11 cellular contexts compared by ENCODE assay signal in genomic region chr17:2063306-2064146, GRCh38. TPM values are rescaled to one million over a fixed set of nuclear protein-coding genes. Genes with fewer than 3 reads are reported as not detected.
DNase-seq lines count a peak whose midpoint lies in the region; ATAC-seq and TF ChIP-seq lines count a peak whose summit lies in the region.
"Had no signal": no experiment of that assay in that cellular context is flagged by ENCODE, and none has a peak within 500 bp of the region (broad histone marks: within the 10 kb centered on the region; RNA-seq: fewer than 3 reads in every experiment).

No MANE protein-coding gene starts in this region.

- peak overlapping the region; percentile 21 for H3K4me3 Mint-ChIP-seq in activated naive CD8-positive, alpha-beta T cell
- no peak overlapping the region for H3K4me3 Mint-ChIP-seq in activated naive CD8-positive, alpha-beta T cell treated with anti-CD3 and anti-CD28 coated beads for 36 hours

- H3K4me3 ChIP-seq in coronary artery: no peak overlapping the region
- no peak overlapping the region for H3K4me3 ChIP-seq in mesendoderm (ENCODE audit: low read length)
- H3K4me3 ChIP-seq in urinary bladder (ENCODE audit: low read depth, low read length): no peak overlapping the region

- H4K5ac ChIP-seq in mesendoderm (ENCODE audit: low read length): no peak overlapping the region

- no peak for ATAC-seq in GM19467 (IDR thresholded peaks at IDR 0.05; ENCODE audit: unreplicated experiment)
- ATAC-seq: HCT116 had no signal

- H3K79me1 ChIP-seq in mesendoderm (ENCODE audit: low read length): no peaks in the 10 kb centered on the region

- DNase-seq in activated naive CD8-positive, alpha-beta T cell treated with anti-CD3 and anti-CD28 coated beads for 36 hours: no peak
- DNase-seq in coronary artery (ENCODE audit: low spot score) (no peak), mesendoderm (peak; percentile 70), Kasumi-1 (lab: John Stamatoyannopoulos, UW) (no peak), GF-D8 (lab: John Stamatoyannopoulos, UW) (no peak)
- DNase-seq: activated effector memory CD4-positive, alpha-beta T cell treated with anti-CD3 and anti-CD28 coated beads, Interleukin-2, amount 50 U/mL, for 16 hours; NCI-H2107 had no signal

- H2BK15ac ChIP-seq in mesendoderm (replicated peaks; ENCODE audit: low read depth): no peak overlapping the region

- no peak overlapping the region for H3K4me2 ChIP-seq in mesendoderm (ENCODE audit: low read length)

- H3K27ac ChIP-seq in coronary artery: peak overlapping the region; percentile 10 to 84
- no peak overlapping the region for H3K27ac ChIP-seq in mesendoderm (ENCODE audit: low read depth, low read length)
- peak overlapping the region; percentile 73 for H3K27ac ChIP-seq in urinary bladder (ENCODE audit: low read depth)

- peaks cover 7% of the 10 kb centered on the region for H3K4me1 Mint-ChIP-seq in activated naive CD8-positive, alpha-beta T cell (ENCODE audit: low read depth)
- peaks cover 28% of the 10 kb centered on the region for H3K4me1 Mint-ChIP-seq in activated naive CD8-positive, alpha-beta T cell treated with anti-CD3 and anti-CD28 coated beads for 36 hours

- peak overlapping the region; percentile 30 for H3K56ac ChIP-seq in mesendoderm (ENCODE audit: low read length)

- H3K18ac ChIP-seq in mesendoderm (ENCODE audit: low read length): peak overlapping the region; percentile 10

- H3K9ac ChIP-seq in mesendoderm (ENCODE audit: low read length): no peak overlapping the region

- TF ChIP-seq CTCF in coronary artery (IDR thresholded peaks at IDR 0.05): no peak

- no peaks in the 10 kb centered on the region for H3K9me3 Mint-ChIP-seq in activated naive CD8-positive, alpha-beta T cell (ENCODE audit: low read depth)
- no peaks in the 10 kb centered on the region for H3K9me3 Mint-ChIP-seq in activated naive CD8-positive, alpha-beta T cell treated with anti-CD3 and anti-CD28 coated beads for 36 hours

- H3K79me2 ChIP-seq in mesendoderm (ENCODE audit: control insufficient read depth, insufficient read depth, low read length): no peaks in the 10 kb centered on the region

- H2BK5ac ChIP-seq in mesendoderm (ENCODE audit: low read length): no peak overlapping the region

- H3K23ac ChIP-seq in mesendoderm (ENCODE audit: low read length): no peak overlapping the region

- H3K4me1 ChIP-seq in mesendoderm (ENCODE audit: control insufficient read depth, low read depth, low read length) (peaks cover 8% of the 10 kb centered on the region), urinary bladder (ENCODE audit: insufficient read depth) (no peaks in the 10 kb centered on the region)

- H3K27me3 Mint-ChIP-seq in activated naive CD8-positive, alpha-beta T cell: peaks cover 3% of the 10 kb centered on the region
- peaks cover 3% of the 10 kb centered on the region for H3K27me3 Mint-ChIP-seq in activated naive CD8-positive, alpha-beta T cell treated with anti-CD3 and anti-CD28 coated beads for 36 hours

- peaks cover 27% of the 10 kb centered on the region for H3K36me3 Mint-ChIP-seq in activated naive CD8-positive, alpha-beta T cell
- peaks cover 63% of the 10 kb centered on the region for H3K36me3 Mint-ChIP-seq in activated naive CD8-positive, alpha-beta T cell treated with anti-CD3 and anti-CD28 coated beads for 36 hours

- H3K27ac Mint-ChIP-seq in activated naive CD8-positive, alpha-beta T cell: no peak overlapping the region
- no peak overlapping the region for H3K27ac Mint-ChIP-seq in activated naive CD8-positive, alpha-beta T cell treated with anti-CD3 and anti-CD28 coated beads for 36 hours

- H4K8ac ChIP-seq in mesendoderm (ENCODE audit: low read depth, low read length): no peak overlapping the region

- H3K4ac ChIP-seq in mesendoderm (ENCODE audit: low read depth, low read length): no peak overlapping the region

- H3K27me3 ChIP-seq in mesendoderm (ENCODE audit: insufficient read depth, low read length, poor library complexity): no peaks in the 10 kb centered on the region

- H3K36me3 ChIP-seq in mesendoderm (ENCODE audit: control insufficient read depth, insufficient read depth, low read length) (no peaks in the 10 kb centered on the region), urinary bladder (ENCODE audit: insufficient read depth) (no peaks in the 10 kb centered on the region)

- no peak overlapping the region for H2BK120ac ChIP-seq in mesendoderm (ENCODE audit: low read depth, low read length)

- H2AK5ac ChIP-seq in mesendoderm (ENCODE audit: low read length): no peak overlapping the region

- WGBS in mesendoderm (ENCODE audit: extremely low coverage, insufficient coverage, low lambda C conversion rate): no CpG with 5 or more reads among the region's 15 CpGs
- 40% methylated on average over 15 of the region's 15 CpGs for WGBS in urinary bladder

RNA-seq across cellular contexts. Expression of gene HIC1, which starts 8.6 kb away (rescaled TPM):
- total RNA-seq in activated naive CD8-positive, alpha-beta T cell treated with anti-CD3 and anti-CD28 coated beads for 36 hours: 10 to 100 TPM; 36.7 to 37.8 TPM
- 0.10 TPM for polyA plus RNA-seq in mesendoderm (2013, experiment 1 of 2)
- polyA plus RNA-seq in mesendoderm (2013, experiment 2 of 2): 0.10 TPM
- 31.4 TPM for total RNA-seq in urinary bladder
- polyA plus RNA-seq in urinary bladder: 19.2 TPM

RNA-seq across cellular contexts. Expression of gene OVCA2, which starts 21.7 kb away (rescaled TPM):
- total RNA-seq in activated naive CD8-positive, alpha-beta T cell treated with anti-CD3 and anti-CD28 coated beads for 36 hours: 10 to 100 TPM; 38.4 to 39.0 TPM
- 43.4 TPM for polyA plus RNA-seq in mesendoderm (2013, experiment 1 of 2)
- polyA plus RNA-seq in mesendoderm (2013, experiment 2 of 2): 43.4 TPM
- 9.5 TPM for total RNA-seq in urinary bladder
- polyA plus RNA-seq in urinary bladder: 40.1 TPM

RNA-seq across cellular contexts. Expression of gene DPH1, which starts 33.6 kb away (rescaled TPM):
- total RNA-seq in activated naive CD8-positive, alpha-beta T cell treated with anti-CD3 and anti-CD28 coated beads for 36 hours: 10 to 100 TPM; 34.7 to 35.3 TPM
- polyA plus RNA-seq in mesendoderm (2013, experiment 1 of 2): 20.0 TPM
- 19.3 TPM for polyA plus RNA-seq in mesendoderm (2013, experiment 2 of 2)
- total RNA-seq in urinary bladder: 17.4 TPM
- polyA plus RNA-seq in urinary bladder: 36.5 TPM

RNA-seq across cellular contexts. Expression of gene RTN4RL1, which starts 38.4 kb away (rescaled TPM):
- total RNA-seq in activated naive CD8-positive, alpha-beta T cell treated with anti-CD3 and anti-CD28 coated beads for 36 hours: under 1 TPM; 0.64 to 0.80 TPM
- 0.20 TPM for polyA plus RNA-seq in mesendoderm (2013, experiment 1 of 2)
- polyA plus RNA-seq in mesendoderm (2013, experiment 2 of 2): 0.14 TPM
- 1.3 TPM for total RNA-seq in urinary bladder
- polyA plus RNA-seq in urinary bladder: 4.5 TPM
